ENCODE assay signal across 8 cellular contexts in the genomic region with DNA sequence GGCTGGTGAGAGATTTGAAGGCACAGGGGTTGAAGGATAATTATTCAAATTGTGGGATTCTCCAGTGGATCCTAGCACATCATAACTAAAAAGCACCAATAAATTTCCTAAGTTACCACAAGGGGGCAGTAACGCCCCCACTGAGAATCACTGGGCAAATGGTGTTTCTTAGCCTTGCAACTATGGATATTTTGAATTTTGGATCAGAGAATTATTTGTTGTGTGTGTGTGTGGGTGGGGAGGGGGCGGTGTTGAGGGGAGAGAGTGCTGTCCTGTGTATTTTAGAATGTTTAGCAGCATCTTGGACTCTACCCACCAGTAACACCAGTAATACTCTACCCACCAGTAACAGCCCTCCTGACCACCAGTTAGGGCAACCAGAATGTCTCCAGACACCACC.
A peak's percentile ranks its signal among the peaks of the same experiment; 100 is the strongest.
DNase-seq lines count a peak whose midpoint lies in the region; ATAC-seq and TF ChIP-seq lines count a peak whose summit lies in the region.

No MANE protein-coding gene starts in this region.

- no peaks in the 10 kb centered on the region for H3K9me2 ChIP-seq in SK-N-SH

- WGBS in SK-N-SH (ENCODE audit: low lambda C conversion rate): 0% methylated on average over 2 of the region's 2 CpGs
- WGBS in stomach, 5 donors: 11 to 23% (median 21%) methylated on average over 2 of the region's 2 CpGs

- H3F3A ChIP-seq in SK-N-SH (replicated peaks; ENCODE audit: insufficient read depth): no peaks in the 10 kb centered on the region

- DNase-seq in A673 (ENCODE audit: low spot score): peak; percentile 62
- no peak for DNase-seq in GM06990 (ENCODE audit: extremely low read depth, insufficient read length)
- DNase-seq in SK-N-SH: peak; percentile 42
- peak; percentile 16 for DNase-seq in globus pallidus (ENCODE audit: low spot score)
- DNase-seq in stomach: no peak
- DNase-seq in activated naive CD4-positive, alpha-beta T cell treated with Interleukin-2 at 50 U/mL for 16 hours: no peak
- DNase-seq in stimulated activated CD4-positive, alpha-beta T cell treated with anti-CD3 and anti-CD28 coated beads, Interleukin-1b, Interleukin-23, amount 100 ng/mL, for 48 hours: no peak

- H3K9ac ChIP-seq in SK-N-SH: no peak overlapping the region

- TF ChIP-seq RAD21 in SK-N-SH (IDR thresholded peaks at IDR 0.05; ENCODE audit: low read length): peak; percentile 70

- no peaks in the 10 kb centered on the region for H3K4me1 ChIP-seq in A673 (ENCODE audit: insufficient read depth, low read length, poor library complexity, severe bottlenecking)
- no peaks in the 10 kb centered on the region; a peak in 1 of 4 replicates for H3K4me1 ChIP-seq in SK-N-SH (ENCODE audit: control insufficient read depth in 1 of 2, insufficient read depth in 2 of 2, low read depth in 1 of 2, low read length in 1 of 2)
- H3K4me1 ChIP-seq in stomach: peaks cover 0 to 14% (median 6%) of the 10 kb centered on the region in 4 donors

- no peaks in the 10 kb centered on the region for H3K79me2 ChIP-seq in SK-N-SH (ENCODE audit: insufficient read depth)

- H3K27me3 ChIP-seq in A673 (replicated peaks; ENCODE audit: insufficient read depth, low read depth, low read length, poor library complexity): peaks cover 9% of the 10 kb centered on the region
- no peaks in the 10 kb centered on the region; the same call in 1 of the 2 replicates for H3K27me3 ChIP-seq in GM06990 (replicated peaks; ENCODE audit: control insufficient read depth, insufficient read depth, low read length)
- no peaks in the 10 kb centered on the region for H3K27me3 ChIP-seq in SK-N-SH (ENCODE audit: insufficient read depth)
- H3K27me3 ChIP-seq in stomach: no peaks in the 10 kb centered on the region

- intact Hi-C loops in A673 (cut with micrococcal nuclease; ENCODE audit: unreplicated experiment) (loop anchor here (2.0 kb wide), 1 partner anchor 1204 kb away; no protein-coding TSS in a partner anchor), stomach (cut with DNase I; ENCODE audit: low total_unique reads) (no loop called here)

- TF ChIP-seq EP300 in SK-N-SH (IDR thresholded peaks at IDR 0.05; ENCODE audit: borderline replicate concordance in 1 of 2, low read depth in 1 of 2, low read length in 1 of 2): no peak
- TF ChIP-seq EP300 in stomach (IDR thresholded peaks at IDR 0.05): no peak

- BruUV-seq in A673 (replicated peaks; lab: Mats Ljungman, UMichigan): no TSS peak

- no peak overlapping the region for H3K4me3 ChIP-seq in A673 (ENCODE audit: low read depth, low read length, poor library complexity, severe bottlenecking)
- H3K4me3 ChIP-seq in GM06990 (replicated peaks; ENCODE audit: low read depth, low read length): no peak overlapping the region
- H3K4me3 ChIP-seq in SK-N-SH (ENCODE audit: low read depth in 2 of 2, low read length in 1 of 2): no peak overlapping the region; a peak in 1 of 4 replicates
- no peak overlapping the region for H3K4me3 ChIP-seq in stomach

- no peaks in the 10 kb centered on the region for H4K20me1 ChIP-seq in SK-N-SH (ENCODE audit: insufficient read depth)

- H2AFZ ChIP-seq in SK-N-SH (ENCODE audit: low read depth): no peak overlapping the region

- CTCF ChIA-PET in A673 (lab: Charles Lee): no interaction called here
- CTCF ChIA-PET in SK-N-SH (lab: Yijun Ruan, JAX): interaction anchor here (0.7 to 1.0 kb wide), 4 partner anchors 19 to 1205 kb away, joined by 3 to 4 read pairs (median 4); no protein-coding TSS in a partner anchor

- H3K36me3 ChIP-seq in A673 (ENCODE audit: insufficient read depth, low read length, poor library complexity, severe bottlenecking): no peaks in the 10 kb centered on the region
- H3K36me3 ChIP-seq in GM06990 (ENCODE audit: control insufficient read depth, insufficient read depth, low read length): no peaks in the 10 kb centered on the region
- H3K36me3 ChIP-seq in SK-N-SH (replicated peaks in 1 of 2; ENCODE audit: control insufficient read depth in 1 of 2, insufficient read depth in 2 of 2, low read length in 1 of 2): no peaks in the 10 kb centered on the region
- H3K36me3 ChIP-seq in stomach: no peaks in the 10 kb centered on the region

- no peak overlapping the region for H3K4me2 ChIP-seq in SK-N-SH

- H3K27ac ChIP-seq in A673 (ENCODE audit: low read depth, low read length, poor library complexity, severe bottlenecking): no peak overlapping the region
- H3K27ac ChIP-seq in SK-N-SH (ENCODE audit: low read depth in 2 of 2, low read length in 1 of 2): no peak overlapping the region
- no peak overlapping the region for H3K27ac ChIP-seq in stomach

- TF ChIP-seq CTCF in A673 (conservative IDR thresholded peaks at IDR 0.05; ENCODE audit: low read depth, low read length) (peak; percentile 81), GM06990 (IDR thresholded peaks at IDR 0.05; ENCODE audit: insufficient read depth, low read length, poor library complexity, severe bottlenecking) (peak; percentile 84), SK-N-SH (IDR thresholded peaks at IDR 0.05) (peak; percentile 84), stomach (IDR thresholded peaks at IDR 0.05) (peak in 5 of 7 experiments; percentile 41 to 84 (median 69))

- peak; percentile 60 for ATAC-seq in HG03045 (IDR thresholded peaks at IDR 0.05; ENCODE audit: unreplicated experiment)

- POLR2A ChIA-PET in A673 (lab: Charles Lee; ENCODE audit: low non-redundant PET): no interaction called here
- POLR2A ChIA-PET in SK-N-SH (lab: Yijun Ruan, JAX): no interaction called here

- H3K9me3 ChIP-seq in A673 (ENCODE audit: low read depth, low read length, poor library complexity, severe bottlenecking) (no peaks in the 10 kb centered on the region), SK-N-SH (no peaks in the 10 kb centered on the region), stomach (no peaks in the 10 kb centered on the region)

- no peak for TF ChIP-seq POLR2A in stomach (IDR thresholded peaks at IDR 0.05)

TF ChIP-seq in SK-N-SH, 30 proteins besides CTCF, POLR2A, EP300 and RAD21:
- TF ChIP-seq SMC3 (IDR thresholded peaks at IDR 0.05; ENCODE audit: low read depth, low read length): peak; percentile 53
- TF ChIP-seq YY1 (IDR thresholded peaks at IDR 0.05; ENCODE audit: low read depth): no peak

Comparison
In these comparisons a context has a peak if more than half of its experiments do, and no peak if none do; other contexts are left out.
1. DNase-seq: peak in A673 (single experiment), SK-N-SH (single experiment) and globus pallidus (single experiment); none in GM06990 (single experiment), stomach (single experiment), activated naive CD4-positive, alpha-beta T cell treated with Interleukin-2 at 50 U/mL for 16 hours (single experiment) and stimulated activated CD4-positive, alpha-beta T cell treated with anti-CD3 and anti-CD28 coated beads, Interleukin-1b, Interleukin-23, amount 100 ng/mL, for 48 hours (single experiment).
2. Peak in every context shown above with its lines, with median percentiles within 50 percentile points of each other: CTCF ChIP-seq.